ENCODE assay signal across 9 cellular contexts in genomic region chr5:133240425-133241091, GRCh38.
DNase-seq lines count a peak whose midpoint lies in the region; ATAC-seq and TF ChIP-seq lines count a peak whose summit lies in the region.
"Had no signal": no experiment of that assay in that cellular context is flagged by ENCODE, and none has a peak within 500 bp of the region (broad histone marks: within the 10 kb centered on the region; RNA-seq: fewer than 3 reads in every experiment).

No MANE protein-coding gene starts in this region.

- H3K27ac Mint-ChIP-seq in effector memory CD8-positive, alpha-beta T cell = no peak overlapping the region
- H3K27ac Mint-ChIP-seq: activated naive CD8-positive, alpha-beta T cell treated with anti-CD3 and anti-CD28 coated beads, Interleukin-2, amount 10 ng/mL, durations not matched to agents 7 days and 5 days had no signal

- H3K27ac ChIP-seq in psoas muscle = no peak overlapping the region

- peaks cover 0 to 3% of the 10 kb centered on the region in 2 donors for H3K4me1 Mint-ChIP-seq in effector memory CD8-positive, alpha-beta T cell (ENCODE audit: low read depth in 2 of 2)

- peak; percentile 27 for DNase-seq in activated T-cell treated with anti-CD3 and anti-CD28 coated beads for 24 hours (ENCODE audit: low read depth)
- no peak for DNase-seq in activated T-cell treated with anti-CD3 and anti-CD28 coated beads, Interleukin-2, amount 50 U/mL, for 1 hour
- DNase-seq in RPMI7951 (ENCODE audit: low read depth) = peak; percentile 98
- no peak for DNase-seq in effector memory CD8-positive, alpha-beta T cell
- DNase-seq in psoas muscle = no peak
- DNase-seq: activated naive CD8-positive, alpha-beta T cell treated with anti-CD3 and anti-CD28 coated beads, Interleukin-2, amount 10 ng/mL, durations not matched to agents 7 days and 5 days had no signal

- H3K4me1 ChIP-seq in psoas muscle = peaks cover 3% of the 10 kb centered on the region

- H3K4me3 ChIP-seq in psoas muscle = no peak overlapping the region

- intact Hi-C loops in psoas muscle (cut with DNase I) = no loop called here

- peaks cover 11 to 19% of the 10 kb centered on the region in 2 donors for H3K27me3 Mint-ChIP-seq in effector memory CD8-positive, alpha-beta T cell

- no peaks in the 10 kb centered on the region for H3K36me3 ChIP-seq in psoas muscle (ENCODE audit: insufficient read depth in 1 of 2, low read depth in 1 of 2)

- no peaks in the 10 kb centered on the region for H3K9me3 Mint-ChIP-seq in effector memory CD8-positive, alpha-beta T cell
- H3K9me3 Mint-ChIP-seq: activated naive CD8-positive, alpha-beta T cell treated with anti-CD3 and anti-CD28 coated beads, Interleukin-2, amount 10 ng/mL, durations not matched to agents 7 days and 5 days had no signal

- peaks cover 2% of the 10 kb centered on the region for H3K36me3 Mint-ChIP-seq in effector memory CD8-positive, alpha-beta T cell (ENCODE audit: insufficient read depth)
- H3K36me3 Mint-ChIP-seq: activated naive CD8-positive, alpha-beta T cell treated with anti-CD3 and anti-CD28 coated beads, Interleukin-2, amount 10 ng/mL, durations not matched to agents 7 days and 5 days had no signal

- WGBS in psoas muscle, 3 donors = 61 to 79% (median 70%) methylated on average over 9 of the region's 9 CpGs

- no peaks in the 10 kb centered on the region for H3K27me3 ChIP-seq in psoas muscle (ENCODE audit: insufficient read depth in 3 of 3, low read length in 2 of 3)

- peak; percentile 83 for ATAC-seq in HG02885 (IDR thresholded peaks at IDR 0.05; ENCODE audit: poor library complexity, unreplicated experiment)
- ATAC-seq in effector memory CD8-positive, alpha-beta T cell (replicated peaks) = peak; percentile 27
- peak; percentile 77 to 83 (median 82) for ATAC-seq in psoas muscle
- ATAC-seq in GM19397 (IDR thresholded peaks at IDR 0.05; ENCODE audit: unreplicated experiment) = no peak
- no peak for ATAC-seq in HG02973 (IDR thresholded peaks at IDR 0.05; ENCODE audit: unreplicated experiment)

- H3K4me3 Mint-ChIP-seq in effector memory CD8-positive, alpha-beta T cell = no peak overlapping the region
- H3K4me3 Mint-ChIP-seq: activated naive CD8-positive, alpha-beta T cell treated with anti-CD3 and anti-CD28 coated beads, Interleukin-2, amount 10 ng/mL, durations not matched to agents 7 days and 5 days had no signal

- no peaks in the 10 kb centered on the region for H3K9me3 ChIP-seq in psoas muscle

- no peak for TF ChIP-seq CTCF in psoas muscle (IDR thresholded peaks at IDR 0.05)

Comparison
In these comparisons a context has a peak if more than half of its experiments do, and no peak if none do; other contexts are left out.
1. DNase-seq: peak in activated T-cell treated with anti-CD3 and anti-CD28 coated beads for 24 hours (single experiment) and RPMI7951 (single experiment); none in activated T-cell treated with anti-CD3 and anti-CD28 coated beads, Interleukin-2, amount 50 U/mL, for 1 hour (single experiment), effector memory CD8-positive, alpha-beta T cell (0 of 3) and psoas muscle (0 of 2).
2. ATAC-seq: peak in HG02885 (single experiment), effector memory CD8-positive, alpha-beta T cell (single experiment) and psoas muscle (4 of 4); none in GM19397 (single experiment) and HG02973 (single experiment).